Comparison of ENCODE assay signal across 11 cellular contexts in genomic region chr5:159107308-159107707, GRCh38. TPM values are rescaled to one million over a fixed set of nuclear protein-coding genes. Genes with fewer than 3 reads are reported as not detected.
A peak's percentile ranks its signal among the peaks of the same experiment; 100 is the strongest.
DNase-seq lines count a peak whose midpoint lies in the region; ATAC-seq and TF ChIP-seq lines count a peak whose summit lies in the region.
"Had no signal": no experiment of that assay in that cellular context is flagged by ENCODE, and none has a peak within 500 bp of the region (broad histone marks: within the 10 kb centered on the region; RNA-seq: fewer than 3 reads in every experiment).

No MANE protein-coding gene starts in this region.

- no peak for TF ChIP-seq POLR2A in HCT116 (IDR thresholded peaks at IDR 0.05; ENCODE audit: borderline replicate concordance, extremely low read depth, insufficient read depth, insufficient read length)

- no peak for DNase-seq in activated T-cell treated with anti-CD3 and anti-CD28 coated beads, Interleukin-2, amount 50 U/mL, for 72 hours
- no peak for DNase-seq in activated T-cell treated with anti-CD3 and anti-CD28 coated beads, Interleukin-2, amount 50 U/mL, for 1 hour
- no peak for DNase-seq in HCT116 (ENCODE audit: low read depth, low spot score)
- no peak for DNase-seq in stimulated activated effector memory CD8-positive, alpha-beta T cell treated with anti-CD3 and anti-CD28 coated beads, Interleukin-12 subunit alpha, Interleukin-12 subunit beta, amount 100 ng/mL, for 72 hours (ENCODE audit: low spot score in 2 of 2)
- no peak for DNase-seq in NCI-H2107 (lab: John Stamatoyannopoulos, UW)
- no peak for DNase-seq in A172 (ENCODE audit: low spot score)
- no peak for DNase-seq in hepatic stellate cell (ENCODE audit: low spot score)
- DNase-seq: NCI-H2029 treated with DMSO at 0.1 percent for 48 hours, NCI-H510A had no signal

- H3K27ac ChIP-seq in HCT116 (ENCODE audit: low read depth, low read length) = no peak overlapping the region

- peaks cover 55% of the 10 kb centered on the region for H3K27me3 ChIP-seq in HCT116 (ENCODE audit: insufficient read depth, low read length)

- no peaks in the 10 kb centered on the region for H3K9me2 ChIP-seq in HCT116 (ENCODE audit: insufficient read depth)

- no peak overlapping the region for H3K27ac Mint-ChIP-seq in activated T-cell treated with anti-CD3 and anti-CD28 coated beads, Interleukin-2, amount 50 U/mL, for 72 hours
- H3K27ac Mint-ChIP-seq in brain = peak overlapping the region in 1 of 5 experiments; percentile 78
- no peak overlapping the region for H3K27ac Mint-ChIP-seq in stimulated activated effector memory CD8-positive, alpha-beta T cell treated with anti-CD3 and anti-CD28 coated beads, Interleukin-12 subunit alpha, Interleukin-12 subunit beta, amount 100 ng/mL, for 72 hours

- H3K4me1 ChIP-seq in HCT116 (ENCODE audit: control insufficient read depth in 1 of 2, insufficient read depth in 2 of 2, low read length in 2 of 2) = no peaks in the 10 kb centered on the region

- no peaks in the 10 kb centered on the region for H4K20me1 ChIP-seq in HCT116 (ENCODE audit: insufficient read depth)

- H3K79me2 ChIP-seq in HCT116 (ENCODE audit: insufficient read depth, low read length) = no peaks in the 10 kb centered on the region

- no peaks in the 10 kb centered on the region for H3K36me3 Mint-ChIP-seq in activated T-cell treated with anti-CD3 and anti-CD28 coated beads, Interleukin-2, amount 50 U/mL, for 72 hours (ENCODE audit: insufficient read depth in 2 of 2)
- no peaks in the 10 kb centered on the region for H3K36me3 Mint-ChIP-seq in brain
- no peaks in the 10 kb centered on the region for H3K36me3 Mint-ChIP-seq in stimulated activated effector memory CD8-positive, alpha-beta T cell treated with anti-CD3 and anti-CD28 coated beads, Interleukin-12 subunit alpha, Interleukin-12 subunit beta, amount 100 ng/mL, for 72 hours

- peaks cover 69% of the 10 kb centered on the region for H3K27me3 Mint-ChIP-seq in activated T-cell treated with anti-CD3 and anti-CD28 coated beads, Interleukin-2, amount 50 U/mL, for 72 hours (ENCODE audit: low read depth)
- H3K27me3 Mint-ChIP-seq in brain = peaks cover 73% of the 10 kb centered on the region

- no peak for TF ChIP-seq CTCF in HCT116 (IDR thresholded peaks at IDR 0.05 in 2 of 3, conservative IDR thresholded peaks at IDR 0.05 in 1 of 3; ENCODE audit: borderline replicate concordance in 1 of 3, insufficient read depth in 1 of 3, low read depth in 2 of 3, low read length in 2 of 3)
- no peak for TF ChIP-seq CTCF in brain (conservative IDR thresholded peaks at IDR 0.05)

- no peak overlapping the region for H2AFZ ChIP-seq in HCT116 (ENCODE audit: low read depth, low read length, poor library complexity, severe bottlenecking)

- peak overlapping the region; percentile 82 to 91 for H3K4me3 Mint-ChIP-seq in activated T-cell treated with anti-CD3 and anti-CD28 coated beads, Interleukin-2, amount 50 U/mL, for 72 hours
- H3K4me3 Mint-ChIP-seq in brain = peak overlapping the region; percentile 86 to 91 (median 87)
- H3K4me3 Mint-ChIP-seq in stimulated activated effector memory CD8-positive, alpha-beta T cell treated with anti-CD3 and anti-CD28 coated beads, Interleukin-12 subunit alpha, Interleukin-12 subunit beta, amount 100 ng/mL, for 72 hours = peak overlapping the region; percentile 67

- no peaks in the 10 kb centered on the region for H3K9me3 Mint-ChIP-seq in activated T-cell treated with anti-CD3 and anti-CD28 coated beads, Interleukin-2, amount 50 U/mL, for 72 hours
- peaks cover 0 to 2% (median 0%) of the 10 kb centered on the region in 5 experiments for H3K9me3 Mint-ChIP-seq in brain
- H3K9me3 Mint-ChIP-seq in stimulated activated effector memory CD8-positive, alpha-beta T cell treated with anti-CD3 and anti-CD28 coated beads, Interleukin-12 subunit alpha, Interleukin-12 subunit beta, amount 100 ng/mL, for 72 hours = no peaks in the 10 kb centered on the region

- intact Hi-C loops in HCT116 (cut with micrococcal nuclease) = loop anchor here (1.0 to 10.0 kb wide), 3 partner anchors 412 to 1345 kb away; no protein-coding TSS in a partner anchor

- CTCF ChIA-PET in HCT116 (lab: Charles Lee) = interaction anchor here (0.9 to 2.6 kb wide), 15 partner anchors 8 to 1958 kb away, joined by 3 to 54 read pairs (median 5); no protein-coding TSS in a partner anchor

- H3K4me1 Mint-ChIP-seq in activated T-cell treated with anti-CD3 and anti-CD28 coated beads, Interleukin-2, amount 50 U/mL, for 72 hours (ENCODE audit: low read depth) = peaks cover 21% of the 10 kb centered on the region
- peaks cover 46% of the 10 kb centered on the region for H3K4me1 Mint-ChIP-seq in brain
- H3K4me1 Mint-ChIP-seq in stimulated activated effector memory CD8-positive, alpha-beta T cell treated with anti-CD3 and anti-CD28 coated beads, Interleukin-12 subunit alpha, Interleukin-12 subunit beta, amount 100 ng/mL, for 72 hours = peaks cover 23% of the 10 kb centered on the region

- no peaks in the 10 kb centered on the region for H3K9me3 ChIP-seq in HCT116 (ENCODE audit: control insufficient read depth in 1 of 2, insufficient read depth in 1 of 2, low read depth in 1 of 2, low read length in 2 of 2)
- H3K9me3 ChIP-seq: esophagus muscularis mucosa had no signal

- no TSS peak for BruUV-seq in HCT116 (replicated peaks; lab: Mats Ljungman, UMichigan)

- H3K36me3 ChIP-seq in HCT116 (ENCODE audit: control insufficient read depth in 1 of 2, insufficient read depth in 2 of 2, low read length in 2 of 2) = no peaks in the 10 kb centered on the region
- H3K36me3 ChIP-seq: esophagus muscularis mucosa had no signal

- H3K9ac ChIP-seq in HCT116 (ENCODE audit: low read length) = no peak overlapping the region

- H3K4me3 ChIP-seq in HCT116 (replicated peaks in 1 of 2; ENCODE audit: low read depth in 1 of 2, low read length in 2 of 2) = no peak overlapping the region

- no peak for TF ChIP-seq RAD21 in HCT116 (IDR thresholded peaks at IDR 0.05; ENCODE audit: low read depth)

- POLR2A ChIA-PET in HCT116 (lab: Charles Lee) = no interaction called here

- H3K4me2 ChIP-seq in HCT116 (ENCODE audit: low read length) = no peak overlapping the region

- RAD21 ChIA-PET in HCT116 (lab: Charles Lee; ENCODE audit: low non-redundant PET in 1 of 2, low total read pairs in 2 of 2, uncharacterized antibody in 2 of 2, unreplicated experiment in 2 of 2) = interaction anchor here (1.1 to 1.5 kb wide), 6 partner anchors 25 to 1032 kb away, joined by 3 to 12 read pairs (median 6); no protein-coding TSS in a partner anchor

- ATAC-seq in activated T-cell treated with anti-CD3 and anti-CD28 coated beads, Interleukin-2, amount 50 U/mL, for 72 hours (replicated peaks in 1 of 2) = no peak
- ATAC-seq in HCT116 = peak; percentile 17
- no peak for ATAC-seq in stimulated activated effector memory CD8-positive, alpha-beta T cell treated with anti-CD3 and anti-CD28 coated beads, Interleukin-12 subunit alpha, Interleukin-12 subunit beta, amount 100 ng/mL, for 72 hours

TF ChIP-seq in HCT116, 20 proteins besides CTCF, POLR2A, EP300 and RAD21 (continues in another document):
- no peak for TF ChIP-seq YY1 (IDR thresholded peaks at IDR 0.05; ENCODE audit: extremely low read depth, insufficient replicate concordance, low read depth, low read length)
- no peak for TF ChIP-seq CBX3 (IDR thresholded peaks at IDR 0.05; ENCODE audit: low read depth)
- no peak for TF ChIP-seq ELF1 (IDR thresholded peaks at IDR 0.05; ENCODE audit: borderline replicate concordance, low read depth)
- no peak for TF ChIP-seq TCF7L2 (IDR thresholded peaks at IDR 0.05; ENCODE audit: borderline replicate concordance, extremely low read depth, insufficient read depth, insufficient read length)
- no peak for TF ChIP-seq FOSL1 (IDR thresholded peaks at IDR 0.05; ENCODE audit: low read depth)
- no peak for TF ChIP-seq SP1 (IDR thresholded peaks at IDR 0.05; ENCODE audit: low read depth)
- no peak for TF ChIP-seq EGR1 (IDR thresholded peaks at IDR 0.05; ENCODE audit: low read depth)
- TF ChIP-seq SIN3A (IDR thresholded peaks at IDR 0.05; ENCODE audit: low read depth) = no peak
- no peak for TF ChIP-seq CEBPB (IDR thresholded peaks at IDR 0.05; ENCODE audit: low read depth)
- TF ChIP-seq, protein P1, sequence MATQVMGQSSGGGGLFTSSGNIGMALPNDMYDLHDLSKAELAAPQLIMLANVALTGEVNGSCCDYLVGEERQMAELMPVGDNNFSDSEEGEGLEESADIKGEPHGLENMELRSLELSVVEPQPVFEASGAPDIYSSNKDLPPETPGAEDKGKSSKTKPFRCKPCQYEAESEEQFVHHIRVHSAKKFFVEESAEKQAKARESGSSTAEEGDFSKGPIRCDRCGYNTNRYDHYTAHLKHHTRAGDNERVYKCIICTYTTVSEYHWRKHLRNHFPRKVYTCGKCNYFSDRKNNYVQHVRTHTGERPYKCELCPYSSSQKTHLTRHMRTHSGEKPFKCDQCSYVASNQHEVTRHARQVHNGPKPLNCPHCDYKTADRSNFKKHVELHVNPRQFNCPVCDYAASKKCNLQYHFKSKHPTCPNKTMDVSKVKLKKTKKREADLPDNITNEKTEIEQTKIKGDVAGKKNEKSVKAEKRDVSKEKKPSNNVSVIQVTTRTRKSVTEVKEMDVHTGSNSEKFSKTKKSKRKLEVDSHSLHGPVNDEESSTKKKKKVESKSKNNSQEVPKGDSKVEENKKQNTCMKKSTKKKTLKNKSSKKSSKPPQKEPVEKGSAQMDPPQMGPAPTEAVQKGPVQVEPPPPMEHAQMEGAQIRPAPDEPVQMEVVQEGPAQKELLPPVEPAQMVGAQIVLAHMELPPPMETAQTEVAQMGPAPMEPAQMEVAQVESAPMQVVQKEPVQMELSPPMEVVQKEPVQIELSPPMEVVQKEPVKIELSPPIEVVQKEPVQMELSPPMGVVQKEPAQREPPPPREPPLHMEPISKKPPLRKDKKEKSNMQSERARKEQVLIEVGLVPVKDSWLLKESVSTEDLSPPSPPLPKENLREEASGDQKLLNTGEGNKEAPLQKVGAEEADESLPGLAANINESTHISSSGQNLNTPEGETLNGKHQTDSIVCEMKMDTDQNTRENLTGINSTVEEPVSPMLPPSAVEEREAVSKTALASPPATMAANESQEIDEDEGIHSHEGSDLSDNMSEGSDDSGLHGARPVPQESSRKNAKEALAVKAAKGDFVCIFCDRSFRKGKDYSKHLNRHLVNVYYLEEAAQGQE (IDR thresholded peaks at IDR 0.05; ENCODE audit: low read depth) = no peak
- TF ChIP-seq MAX (IDR thresholded peaks at IDR 0.05) = no peak

RNA-seq across cellular contexts. Expression of gene EBF1, which starts 7.6 kb away (rescaled TPM):
- 1 to 10 TPM; 1.3 to 1.4 TPM for total RNA-seq in activated T-cell treated with anti-CD3 and anti-CD28 coated beads, Interleukin-2, amount 50 U/mL, for 72 hours
- total RNA-seq in HCT116 (2021; ENCODE audit: unreplicated experiment) = 0.30 TPM
- polyA plus RNA-seq in HCT116 (2012) = not detected in 2 replicates
- polyA plus RNA-seq in brain (ENCODE audit: insufficient read depth, low read depth, low replicate concordance) = 9.7 TPM
- 1.6 and 2.1 TPM in 2 replicates for total RNA-seq in A172 (2014; rRNA removed; shearing (Covaris generic))
